In genomic region chr2:233402774-233403173, GRCh38 we compare ENCODE assay signal across 15 cellular contexts. TPM values are rescaled to one million over a fixed set of nuclear protein-coding genes. Genes with fewer than 3 reads are reported as not detected.
DNase-seq lines count a peak whose midpoint lies in the region; ATAC-seq and TF ChIP-seq lines count a peak whose summit lies in the region.
"Had no signal": no experiment of that assay in that cellular context is flagged by ENCODE, and none has a peak within 500 bp of the region (broad histone marks: within the 10 kb centered on the region; RNA-seq: fewer than 3 reads in every experiment).

No MANE protein-coding gene starts in this region.

- no peak overlapping the region for H3K18ac ChIP-seq in H9 (ENCODE audit: insufficient read length, low read depth, low read length)

- H3K4me1 Mint-ChIP-seq in CD14-positive monocyte, result no peaks in the 10 kb centered on the region
- peaks cover 17 to 18% of the 10 kb centered on the region in 2 experiments for H3K4me1 Mint-ChIP-seq in H9
- peaks cover 5% of the 10 kb centered on the region for H3K4me1 Mint-ChIP-seq in nephron

- no peaks in the 10 kb centered on the region for H3K23me2 ChIP-seq in H9 (ENCODE audit: insufficient read length, low read depth, low read length, poor library complexity, severe bottlenecking)

- H3K4me3 Mint-ChIP-seq in CD14-positive monocyte (no peak overlapping the region), H9 (no peak overlapping the region), nephron (no peak overlapping the region)

- H3K9ac ChIP-seq in H9 (ENCODE audit: extremely low read depth, insufficient read length, low read length), result no peak overlapping the region

- no peak overlapping the region for H2AFZ ChIP-seq in H9 (ENCODE audit: low read length)

- no peak overlapping the region for H2BK20ac ChIP-seq in H9 (ENCODE audit: low read depth, low read length, poor library complexity, severe bottlenecking)

- H3K36me3 Mint-ChIP-seq in CD14-positive monocyte, result peaks cover 62 to 75% of the 10 kb centered on the region in 2 donors
- H3K36me3 Mint-ChIP-seq in H9 (ENCODE audit: insufficient read depth in 1 of 3, low read depth in 3 of 3), result peaks cover 0 to 8% (median 7%) of the 10 kb centered on the region in 3 experiments; a peak in 5 of 7 replicates
- peaks cover 38% of the 10 kb centered on the region for H3K36me3 Mint-ChIP-seq in nephron (ENCODE audit: low read depth)

- no peaks in the 10 kb centered on the region for H3K9me3 ChIP-seq in H9 (ENCODE audit: control insufficient read depth, low read depth, low read length)
- H3K9me3 ChIP-seq: right atrium auricular region had no signal

- no peak overlapping the region for H2BK15ac ChIP-seq in H9 (ENCODE audit: low read depth, low read length)

- no peak overlapping the region for H2BK120ac ChIP-seq in H9 (ENCODE audit: low read depth, low read length, poor library complexity, severe bottlenecking)

- ATAC-seq in HG03354 (IDR thresholded peaks at IDR 0.05; ENCODE audit: poor library complexity, severe bottlenecking, unreplicated experiment), result no peak
- ATAC-seq in GM18519 (IDR thresholded peaks at IDR 0.05; ENCODE audit: low FRiP score, unreplicated experiment), result no peak
- ATAC-seq: Right ventricle myocardium inferior had no signal

- H3K27me3 Mint-ChIP-seq in CD14-positive monocyte (ENCODE audit: low read depth in 3 of 3) (no peaks in the 10 kb centered on the region), H9 (ENCODE audit: low read depth) (no peaks in the 10 kb centered on the region), nephron (ENCODE audit: low read depth) (no peaks in the 10 kb centered on the region)

- H4K5ac ChIP-seq in H9 (ENCODE audit: insufficient read length, low read depth, low read length), result no peak overlapping the region

- H3K27me3 ChIP-seq in H9 (ENCODE audit: insufficient read depth, low read length), result no peaks in the 10 kb centered on the region
- H3K27me3 ChIP-seq: right atrium auricular region had no signal

- no peaks in the 10 kb centered on the region for H3K9me3 Mint-ChIP-seq in CD14-positive monocyte
- no peaks in the 10 kb centered on the region; a peak in 1 of 5 replicates for H3K9me3 Mint-ChIP-seq in H9
- no peaks in the 10 kb centered on the region for H3K9me3 Mint-ChIP-seq in nephron

- in situ Hi-C loops in G401 (cut with HindIII; ENCODE audit: low sequenced_read_pairs), result no loop called here

- no peak overlapping the region for H3T11ph ChIP-seq in H9 (ENCODE audit: low read length)

- H3K79me1 ChIP-seq in H9 (ENCODE audit: insufficient read depth, low read depth, low read length, poor library complexity, severe bottlenecking), result no peaks in the 10 kb centered on the region

- no peak overlapping the region for H3K23ac ChIP-seq in H9 (ENCODE audit: insufficient read length, low read depth, low read length)

- DNase-seq in CD14-positive monocyte (ENCODE audit: low spot score) (no peak), H9 (no peak), coronary artery (ENCODE audit: low spot score) (peak; percentile 12), G401 (ENCODE audit: low spot score) (no peak)
- DNase-seq in stimulated activated naive CD4-positive, alpha-beta T cell (lab: John Stamatoyannopoulos, UW), result no peak
- DNase-seq: DMS 273 treated with DMSO at 0.1 percent for 48 hours; effector CD4-positive, alpha-beta T cell; NCI-H1930; NCI-H510A had no signal

- H3K4me1 ChIP-seq in H9 (ENCODE audit: insufficient read depth, low read length), result no peaks in the 10 kb centered on the region; the same call in 1 of the 2 replicates
- H3K4me1 ChIP-seq: right atrium auricular region had no signal

- no peak overlapping the region for H3K4me2 ChIP-seq in H9 (ENCODE audit: insufficient read depth, insufficient read length, low read length)

- H3K14ac ChIP-seq in H9 (ENCODE audit: insufficient read depth, low read length), result no peak overlapping the region

- H3K4me3 ChIP-seq in coronary artery, result no peak overlapping the region
- H3K4me3 ChIP-seq: right atrium auricular region had no signal

- H2BK12ac ChIP-seq in H9 (ENCODE audit: insufficient read length, low read depth, low read length), result no peak overlapping the region

- no CpG with 5 or more reads among the region's 5 CpGs for WGBS in H9 (ENCODE audit: extremely low coverage, insufficient read length, low lambda C conversion rate)

- H3K27ac Mint-ChIP-seq in CD14-positive monocyte, result peak overlapping the region in 4 of 7 donors; percentile 3 to 69 (median 61)
- peak overlapping the region; percentile 54 to 76 (median 59); a peak in 5 of 7 replicates for H3K27ac Mint-ChIP-seq in H9
- peak overlapping the region in 2 of 3 experiments; percentile 2 to 30 for H3K27ac Mint-ChIP-seq in nephron

- no peak overlapping the region for H3K56ac ChIP-seq in H9 (ENCODE audit: insufficient read length, low read depth, low read length)

- no peak overlapping the region for H4K8ac ChIP-seq in H9 (replicated peaks; ENCODE audit: insufficient read length, low read depth, low read length)

- H4K20me1 ChIP-seq in H9 (ENCODE audit: control insufficient read depth, insufficient read depth, insufficient read length), result no peaks in the 10 kb centered on the region

- intact Hi-C loops in CD14-positive monocyte (cut with micrococcal nuclease), result no loop called here

- no peak overlapping the region for H3K4ac ChIP-seq in H9 (ENCODE audit: low read depth, low read length)

- H2BK5ac ChIP-seq in H9 (ENCODE audit: insufficient read length, low read length), result no peak overlapping the region

- H3K79me2 ChIP-seq in H9 (ENCODE audit: insufficient read depth, low read length), result no peaks in the 10 kb centered on the region

- TF ChIP-seq CTCF in CD14-positive monocyte (IDR thresholded peaks at IDR 0.05), result no peak
- no peak for TF ChIP-seq CTCF in H9 (conservative IDR thresholded peaks at IDR 0.05)
- no peak for TF ChIP-seq CTCF in coronary artery (IDR thresholded peaks at IDR 0.05)
- no peak for TF ChIP-seq CTCF in nephron (IDR thresholded peaks at IDR 0.05; ENCODE audit: unreplicated experiment in 3 of 3)

- no peak overlapping the region for H2AK5ac ChIP-seq in H9 (ENCODE audit: insufficient read length, low read length)

- H3K27ac ChIP-seq in H9 (ENCODE audit: insufficient read length, low read depth, low read length) (no peak overlapping the region), coronary artery (no peak overlapping the region)
- H3K27ac ChIP-seq: right atrium auricular region, VCaP had no signal

- no peak overlapping the region for H4K91ac ChIP-seq in H9 (ENCODE audit: insufficient read length, low read depth, low read length)

RNA-seq across cellular contexts. Expression of gene DGKD, which starts 48.5 kb away (rescaled TPM):
- polyA plus RNA-seq in CD14-positive monocyte, result 10 to 100 TPM; 14.5 to 16.6 TPM
- 18.1 and 20.7 TPM in 2 replicates for total RNA-seq in H9 (2021)
- 15.6 and 20.4 TPM in 2 replicates for total RNA-seq in G401 (2014; rRNA removed; shearing (Covaris generic))
